1 cellular context compared by ENCODE assay signal in the genomic region with DNA sequence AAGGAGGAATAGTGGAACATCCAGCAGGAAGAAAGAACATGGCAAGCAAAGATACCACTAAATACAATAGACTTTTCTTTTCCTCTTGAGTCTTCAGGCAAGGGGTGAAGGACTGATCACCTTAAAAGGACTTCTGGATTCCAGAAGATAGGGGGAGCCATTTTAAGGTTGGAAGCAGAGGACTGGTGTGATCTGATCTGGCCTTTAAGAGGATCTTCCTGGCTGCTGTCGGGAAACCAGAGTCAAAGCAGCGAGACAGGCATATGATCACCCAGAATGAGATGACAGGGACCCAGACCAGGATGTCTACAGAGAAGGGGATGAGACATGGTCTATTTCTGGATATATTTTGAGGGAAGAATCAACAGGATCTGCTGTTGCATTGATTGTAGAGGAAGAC.
TF ChIP-seq lines count a peak whose summit lies in the region.

No MANE protein-coding gene starts in this region.

TF ChIP-seq in GM23338, 12 proteins besides CTCF, POLR2A, EP300 and RAD21 (continued from another document):
- TF ChIP-seq, protein P1, sequence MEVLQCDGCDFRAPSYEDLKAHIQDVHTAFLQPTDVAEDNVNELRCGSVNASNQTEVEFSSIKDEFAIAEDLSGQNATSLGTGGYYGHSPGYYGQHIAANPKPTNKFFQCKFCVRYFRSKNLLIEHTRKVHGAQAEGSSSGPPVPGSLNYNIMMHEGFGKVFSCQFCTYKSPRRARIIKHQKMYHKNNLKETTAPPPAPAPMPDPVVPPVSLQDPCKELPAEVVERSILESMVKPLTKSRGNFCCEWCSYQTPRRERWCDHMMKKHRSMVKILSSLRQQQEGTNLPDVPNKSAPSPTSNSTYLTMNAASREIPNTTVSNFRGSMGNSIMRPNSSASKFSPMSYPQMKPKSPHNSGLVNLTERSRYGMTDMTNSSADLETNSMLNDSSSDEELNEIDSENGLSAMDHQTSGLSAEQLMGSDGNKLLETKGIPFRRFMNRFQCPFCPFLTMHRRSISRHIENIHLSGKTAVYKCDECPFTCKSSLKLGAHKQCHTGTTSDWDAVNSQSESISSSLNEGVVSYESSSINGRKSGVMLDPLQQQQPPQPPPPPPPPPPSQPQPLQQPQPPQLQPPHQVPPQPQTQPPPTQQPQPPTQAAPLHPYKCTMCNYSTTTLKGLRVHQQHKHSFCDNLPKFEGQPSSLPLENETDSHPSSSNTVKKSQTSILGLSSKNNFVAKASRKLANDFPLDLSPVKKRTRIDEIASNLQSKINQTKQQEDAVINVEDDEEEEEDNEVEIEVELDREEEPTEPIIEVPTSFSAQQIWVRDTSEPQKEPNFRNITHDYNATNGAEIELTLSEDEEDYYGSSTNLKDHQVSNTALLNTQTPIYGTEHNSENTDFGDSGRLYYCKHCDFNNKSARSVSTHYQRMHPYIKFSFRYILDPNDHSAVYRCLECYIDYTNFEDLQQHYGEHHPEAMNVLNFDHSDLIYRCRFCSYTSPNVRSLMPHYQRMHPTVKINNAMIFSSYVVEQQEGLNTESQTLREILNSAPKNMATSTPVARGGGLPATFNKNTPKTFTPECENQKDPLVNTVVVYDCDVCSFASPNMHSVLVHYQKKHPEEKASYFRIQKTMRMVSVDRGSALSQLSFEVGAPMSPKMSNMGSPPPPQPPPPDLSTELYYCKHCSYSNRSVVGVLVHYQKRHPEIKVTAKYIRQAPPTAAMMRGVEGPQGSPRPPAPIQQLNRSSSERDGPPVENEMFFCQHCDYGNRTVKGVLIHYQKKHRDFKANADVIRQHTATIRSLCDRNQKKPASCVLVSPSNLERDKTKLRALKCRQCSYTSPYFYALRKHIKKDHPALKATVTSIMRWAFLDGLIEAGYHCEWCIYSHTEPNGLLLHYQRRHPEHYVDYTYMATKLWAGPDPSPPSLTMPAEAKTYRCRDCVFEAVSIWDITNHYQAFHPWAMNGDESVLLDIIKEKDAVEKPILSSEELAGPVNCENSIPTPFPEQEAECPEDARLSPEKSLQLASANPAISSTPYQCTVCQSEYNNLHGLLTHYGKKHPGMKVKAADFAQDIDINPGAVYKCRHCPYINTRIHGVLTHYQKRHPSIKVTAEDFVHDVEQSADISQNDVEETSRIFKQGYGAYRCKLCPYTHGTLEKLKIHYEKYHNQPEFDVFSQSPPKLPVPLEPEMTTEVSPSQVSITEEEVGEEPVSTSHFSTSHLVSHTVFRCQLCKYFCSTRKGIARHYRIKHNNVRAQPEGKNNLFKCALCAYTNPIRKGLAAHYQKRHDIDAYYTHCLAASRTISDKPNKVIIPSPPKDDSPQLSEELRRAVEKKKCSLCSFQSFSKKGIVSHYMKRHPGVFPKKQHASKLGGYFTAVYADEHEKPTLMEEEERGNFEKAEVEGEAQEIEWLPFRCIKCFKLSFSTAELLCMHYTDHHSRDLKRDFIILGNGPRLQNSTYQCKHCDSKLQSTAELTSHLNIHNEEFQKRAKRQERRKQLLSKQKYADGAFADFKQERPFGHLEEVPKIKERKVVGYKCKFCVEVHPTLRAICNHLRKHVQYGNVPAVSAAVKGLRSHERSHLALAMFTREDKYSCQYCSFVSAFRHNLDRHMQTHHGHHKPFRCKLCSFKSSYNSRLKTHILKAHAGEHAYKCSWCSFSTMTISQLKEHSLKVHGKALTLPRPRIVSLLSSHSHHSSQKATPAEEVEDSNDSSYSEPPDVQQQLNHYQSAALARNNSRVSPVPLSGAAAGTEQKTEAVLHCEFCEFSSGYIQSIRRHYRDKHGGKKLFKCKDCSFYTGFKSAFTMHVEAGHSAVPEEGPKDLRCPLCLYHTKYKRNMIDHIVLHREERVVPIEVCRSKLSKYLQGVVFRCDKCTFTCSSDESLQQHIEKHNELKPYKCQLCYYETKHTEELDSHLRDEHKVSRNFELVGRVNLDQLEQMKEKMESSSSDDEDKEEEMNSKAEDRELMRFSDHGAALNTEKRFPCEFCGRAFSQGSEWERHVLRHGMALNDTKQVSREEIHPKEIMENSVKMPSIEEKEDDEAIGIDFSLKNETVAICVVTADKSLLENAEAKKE (CRISPR knock-in tag; IDR thresholded peaks at IDR 0.05): peak; percentile 91
